8 cellular contexts compared by ENCODE assay signal in genomic region chr12:50085615-50085928, GRCh38. TPM values are rescaled to one million over a fixed set of nuclear protein-coding genes. Genes with fewer than 3 reads are reported as not detected.
DNase-seq lines count a peak whose midpoint lies in the region; ATAC-seq and TF ChIP-seq lines count a peak whose summit lies in the region.

No MANE protein-coding gene starts in this region.

- H3K9me3 ChIP-seq in left lung (no peaks in the 10 kb centered on the region), tibial artery (no peaks in the 10 kb centered on the region)

- H3K4me1 Mint-ChIP-seq in activated T-helper 2 cell treated with anti-CD3 and anti-CD28 coated beads, Interferon-gamma antibody, Interleukin-2, Interleukin-4, amounts not matched to agents 10 μg/mL and 5 μg/mL and 100 μg/mL, durations not matched to agents 14 hours and 24 hours and 36 hours (ENCODE audit: low read depth) = peaks cover 29% of the 10 kb centered on the region

- H3K4me3 ChIP-seq in BJ (ENCODE audit: low read depth, low read length) = peak overlapping the region; percentile 62
- H3K4me3 ChIP-seq in left lung = peak overlapping the region; percentile 81 to 96
- peak overlapping the region; percentile 73 to 87 for H3K4me3 ChIP-seq in tibial artery

- intact Hi-C loops in activated T-helper 2 cell treated with anti-CD3 and anti-CD28 coated beads, Interferon-gamma antibody, Interleukin-2, Interleukin-4, amounts not matched to agents 10 μg/mL and 5 μg/mL and 100 μg/mL, durations not matched to agents 14 hours and 24 hours and 36 hours (cut with micrococcal nuclease) = loop anchor here (1.0 to 5.0 kb wide), 2 partner anchors 26 to 317 kb away; partner anchors contain the start of gene LARP4
- intact Hi-C loops in left lung (cut with DNase I) = no loop called here
- intact Hi-C loops in tibial artery (cut with DNase I; ENCODE audit: low total_unique reads) = loop anchor here (2.0 kb wide), 1 partner anchor 25 kb away; no protein-coding TSS in a partner anchor

- H3K27ac ChIP-seq in left lung = peak overlapping the region; percentile 93 to 95
- H3K27ac ChIP-seq in tibial artery = peak overlapping the region; percentile 91 to 95

- CTCF ChIA-PET in BJ (lab: Yijun Ruan, JAX) = interaction anchor here (1.0 to 3.6 kb wide), 15 partner anchors 8 to 229 kb away, joined by 3 to 23 read pairs (median 5); partner anchors contain the start of genes CERS5 and COX14

- TF ChIP-seq CTCF in BJ (IDR thresholded peaks at IDR 0.05; ENCODE audit: insufficient read depth, low read depth, low read length) (no peak), left lung (IDR thresholded peaks at IDR 0.05) (no peak), tibial artery (IDR thresholded peaks at IDR 0.05) (no peak)

- no peaks in the 10 kb centered on the region for H3K9me3 Mint-ChIP-seq in activated T-helper 2 cell treated with anti-CD3 and anti-CD28 coated beads, Interferon-gamma antibody, Interleukin-2, Interleukin-4, amounts not matched to agents 10 μg/mL and 5 μg/mL and 100 μg/mL, durations not matched to agents 14 hours and 24 hours and 36 hours

- H3K27me3 ChIP-seq in BJ (ENCODE audit: control insufficient read depth, insufficient read depth, low read length) (no peaks in the 10 kb centered on the region; the same call in 1 of the 2 replicates), left lung (peaks cover 0 to 8% of the 10 kb centered on the region in 2 donors), tibial artery (no peaks in the 10 kb centered on the region)

- peaks cover 38% of the 10 kb centered on the region for H3K36me3 Mint-ChIP-seq in activated T-helper 2 cell treated with anti-CD3 and anti-CD28 coated beads, Interferon-gamma antibody, Interleukin-2, Interleukin-4, amounts not matched to agents 10 μg/mL and 5 μg/mL and 100 μg/mL, durations not matched to agents 14 hours and 24 hours and 36 hours (ENCODE audit: low read depth)

- peak; percentile 7 for ATAC-seq in GM21717 (IDR thresholded peaks at IDR 0.05; ENCODE audit: unreplicated experiment)
- no peak for ATAC-seq in left lung

- POLR2A ChIA-PET in BJ (lab: Charles Lee) = no interaction called here

- no peak for DNase-seq in BJ (ENCODE audit: low read depth)
- DNase-seq in activated T-helper 2 cell treated with anti-CD3 and anti-CD28 coated beads, Interferon-gamma antibody, Interleukin-2, Interleukin-4, amounts not matched to agents 10 μg/mL and 5 μg/mL and 100 μg/mL, durations not matched to agents 14 hours and 24 hours and 36 hours (ENCODE audit: low spot score) = no peak
- no peak for DNase-seq in left lung
- no peak for DNase-seq in tibial artery
- no peak for DNase-seq in mesenteric fat pad (ENCODE audit: low spot score)
- no peak for DNase-seq in HK-2 (ENCODE audit: unreplicated experiment)
- no peak for DNase-seq in inferior parietal cortex (ENCODE audit: extremely low spot score)

- peak overlapping the region; percentile 78 for H3K4me3 Mint-ChIP-seq in activated T-helper 2 cell treated with anti-CD3 and anti-CD28 coated beads, Interferon-gamma antibody, Interleukin-2, Interleukin-4, amounts not matched to agents 10 μg/mL and 5 μg/mL and 100 μg/mL, durations not matched to agents 14 hours and 24 hours and 36 hours (ENCODE audit: low read depth)

- H3K36me3 ChIP-seq in BJ (ENCODE audit: control insufficient read depth, insufficient read depth, low read length) (peaks cover 7% of the 10 kb centered on the region), left lung (peaks cover 8 to 35% of the 10 kb centered on the region in 2 donors), tibial artery (peaks cover 27 to 40% (median 39%) of the 10 kb centered on the region in 3 donors)

- peak overlapping the region; percentile 71 for H3K27ac Mint-ChIP-seq in activated T-helper 2 cell treated with anti-CD3 and anti-CD28 coated beads, Interferon-gamma antibody, Interleukin-2, Interleukin-4, amounts not matched to agents 10 μg/mL and 5 μg/mL and 100 μg/mL, durations not matched to agents 14 hours and 24 hours and 36 hours

- H3K4me1 ChIP-seq in left lung = peaks cover 0 to 22% of the 10 kb centered on the region in 2 donors
- H3K4me1 ChIP-seq in tibial artery = peaks cover 0 to 25% (median 16%) of the 10 kb centered on the region in 4 donors

- H3K27me3 Mint-ChIP-seq in activated T-helper 2 cell treated with anti-CD3 and anti-CD28 coated beads, Interferon-gamma antibody, Interleukin-2, Interleukin-4, amounts not matched to agents 10 μg/mL and 5 μg/mL and 100 μg/mL, durations not matched to agents 14 hours and 24 hours and 36 hours (ENCODE audit: low read depth) = no peaks in the 10 kb centered on the region

RNA-seq across cellular contexts. Expression of gene SMARCD1, which starts 0.4 kb away (rescaled TPM):
- polyA plus RNA-seq in BJ (2011; rRNA removed) = 48.9 and 56.0 TPM in 2 replicates
- 38.7 and 48.3 TPM in 2 replicates for polyA minus RNA-seq in BJ (2011; rRNA and poly(A)+ RNA removed)
- 71.5 and 76.8 TPM in 2 replicates for total RNA-seq in activated T-helper 2 cell treated with anti-CD3 and anti-CD28 coated beads, Interferon-gamma antibody, Interleukin-2, Interleukin-4, amounts not matched to agents 10 μg/mL and 5 μg/mL and 100 μg/mL, durations not matched to agents 14 hours and 24 hours and 36 hours
- total RNA-seq in left lung (10 to 100 TPM; 33.1 to 42.0 TPM), mesenteric fat pad (63.1 TPM)

RNA-seq across cellular contexts. Expression of gene GPD1, which starts 18.2 kb away (rescaled TPM):
- 0.31 and 0.47 TPM in 2 replicates for polyA plus RNA-seq in BJ (2011; rRNA removed)
- 0.33 TPM in 1 of 2 replicates, not detected in the other for polyA minus RNA-seq in BJ (2011; rRNA and poly(A)+ RNA removed)
- total RNA-seq in activated T-helper 2 cell treated with anti-CD3 and anti-CD28 coated beads, Interferon-gamma antibody, Interleukin-2, Interleukin-4, amounts not matched to agents 10 μg/mL and 5 μg/mL and 100 μg/mL, durations not matched to agents 14 hours and 24 hours and 36 hours = 0.76 and 0.87 TPM in 2 replicates
- total RNA-seq in left lung (1 to 10 TPM; 6.8 to 8.5 TPM), mesenteric fat pad (1,023 TPM)

RNA-seq across cellular contexts. Expression of gene COX14, which starts 26.5 kb away (rescaled TPM):
- polyA plus RNA-seq in BJ (2011; rRNA removed) = 85.7 and 104 TPM in 2 replicates
- 15.2 and 39.8 TPM in 2 replicates for polyA minus RNA-seq in BJ (2011; rRNA and poly(A)+ RNA removed)
- total RNA-seq in activated T-helper 2 cell treated with anti-CD3 and anti-CD28 coated beads, Interferon-gamma antibody, Interleukin-2, Interleukin-4, amounts not matched to agents 10 μg/mL and 5 μg/mL and 100 μg/mL, durations not matched to agents 14 hours and 24 hours and 36 hours = 38.1 and 43.5 TPM in 2 replicates
- 10 to 100 TPM; 46.8 to 77.6 TPM for total RNA-seq in left lung
- 92.0 TPM for total RNA-seq in mesenteric fat pad

RNA-seq across cellular contexts. Expression of gene ASIC1, which starts 28.2 kb away (rescaled TPM):
- 4.9 and 7.0 TPM in 2 replicates for polyA plus RNA-seq in BJ (2011; rRNA removed)
- polyA minus RNA-seq in BJ (2011; rRNA and poly(A)+ RNA removed) = 6.5 TPM in 2 replicates
- total RNA-seq in activated T-helper 2 cell treated with anti-CD3 and anti-CD28 coated beads, Interferon-gamma antibody, Interleukin-2, Interleukin-4, amounts not matched to agents 10 μg/mL and 5 μg/mL and 100 μg/mL, durations not matched to agents 14 hours and 24 hours and 36 hours = 20.4 and 20.7 TPM in 2 replicates
- total RNA-seq in left lung (1 to 10 TPM; 2.1 to 2.9 TPM), mesenteric fat pad (0.71 TPM)

Comparison
In these comparisons a context has a peak if more than half of its experiments do, and no peak if none do; other contexts are left out.
1. RNA of gene GPD1, which starts 18.2 kb away (total RNA-seq): 1,023 TPM in mesenteric fat pad (single experiment); 6.8 to 8.5 TPM in left lung and 0.76 to 0.87 TPM in activated T-helper 2 cell treated with anti-CD3 and anti-CD28 coated beads, Interferon-gamma antibody, Interleukin-2, Interleukin-4, amounts not matched to agents 10 μg/mL and 5 μg/mL and 100 μg/mL, durations not matched to agents 14 hours and 24 hours and 36 hours; every median in the first group is over 100 times any median in the second.
2. intact Hi-C loops: an anchor here in activated T-helper 2 cell treated with anti-CD3 and anti-CD28 coated beads, Interferon-gamma antibody, Interleukin-2, Interleukin-4, amounts not matched to agents 10 μg/mL and 5 μg/mL and 100 μg/mL, durations not matched to agents 14 hours and 24 hours and 36 hours (1.0 to 5.0 kb wide) and tibial artery (2.0 kb wide); none called in left lung.
3. Peak in every context shown above with its lines, with median percentiles within 50 percentile points of each other: H3K4me3 ChIP-seq.